8 cellular contexts compared by ENCODE assay signal in the genomic region with DNA sequence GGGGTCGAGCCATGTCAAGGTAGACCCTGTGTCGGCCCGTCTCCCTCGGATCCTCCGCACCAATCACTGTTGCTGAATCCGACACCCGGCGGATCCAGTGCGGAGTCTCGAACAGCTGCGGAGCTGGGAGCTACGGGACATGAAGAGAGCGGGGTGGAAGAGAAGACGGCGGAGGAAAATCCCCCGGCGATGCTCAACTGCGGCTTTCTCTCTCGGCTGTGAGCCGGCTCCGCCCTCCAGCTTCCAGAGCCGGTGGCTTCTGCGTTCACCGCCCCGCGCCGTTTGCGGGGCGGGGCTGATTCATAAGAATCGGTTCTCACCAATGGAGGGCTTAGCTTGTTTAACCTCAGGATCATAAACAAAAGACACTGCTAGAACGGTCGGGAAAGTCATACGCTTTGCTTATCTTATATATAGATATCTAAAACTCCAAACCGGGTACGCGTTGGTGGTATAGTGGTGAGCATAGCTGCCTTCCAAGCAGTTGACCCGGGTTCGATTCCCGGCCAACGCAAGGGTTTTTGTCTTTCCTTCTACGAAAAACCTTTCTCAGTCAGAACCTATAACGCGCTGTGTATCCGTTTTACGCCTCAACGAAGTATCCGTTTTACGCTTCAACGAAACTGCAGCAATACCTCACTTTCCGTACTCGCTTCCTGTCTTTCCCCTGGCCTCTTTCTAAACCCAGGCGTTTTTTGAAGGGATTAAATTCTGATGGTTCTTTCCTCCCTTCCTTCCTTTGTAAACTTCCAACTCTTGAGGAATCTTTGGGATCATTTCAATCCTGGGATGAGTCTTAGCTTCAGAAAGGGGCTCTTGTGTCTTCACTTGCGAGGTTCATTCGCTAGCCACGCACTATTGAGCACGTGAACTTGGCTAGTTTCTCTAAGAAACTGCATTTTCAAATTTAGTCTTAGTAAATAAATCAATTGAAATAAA. TPM values are rescaled to one million over a fixed set of nuclear protein-coding genes. Genes with fewer than 3 reads are reported as not detected.
DNase-seq lines count a peak whose midpoint lies in the region; ATAC-seq, FAIRE-seq and TF ChIP-seq lines count a peak whose summit lies in the region.
"Not testable (repeated sequence)": the region's sequence is repeated elsewhere in the genome, so short reads cannot be mapped to it uniquely, and the experiment has no call there.

No MANE protein-coding gene starts in this region.

- H3K27me3 ChIP-seq in naive thymus-derived CD4-positive, alpha-beta T cell (ENCODE audit: control insufficient read depth in 2 of 2, insufficient read depth in 2 of 2, low read length in 2 of 2), result not testable (repeated sequence)

- not testable (repeated sequence) for TF ChIP-seq POLR2A in H54 (IDR thresholded peaks at IDR 0.05; ENCODE audit: low read depth, low read length)

- H3K9me3 Mint-ChIP-seq in activated T-helper 2 cell treated with anti-CD3 and anti-CD28 coated beads, Interferon-gamma antibody, Interleukin-2, Interleukin-4, amounts not matched to agents 10 μg/mL and 5 μg/mL and 100 μg/mL, durations not matched to agents 14 hours and 24 hours and 36 hours, result not testable (repeated sequence)
- peaks cover 0 to 15% (median 0%) of the 10 kb centered on the region in 11 donors for H3K9me3 Mint-ChIP-seq in naive thymus-derived CD4-positive, alpha-beta T cell

- H3K27me3 Mint-ChIP-seq in activated T-helper 2 cell treated with anti-CD3 and anti-CD28 coated beads, Interferon-gamma antibody, Interleukin-2, Interleukin-4, amounts not matched to agents 10 μg/mL and 5 μg/mL and 100 μg/mL, durations not matched to agents 14 hours and 24 hours and 36 hours (ENCODE audit: low read depth), result peaks cover 15% of the 10 kb centered on the region
- H3K27me3 Mint-ChIP-seq in naive thymus-derived CD4-positive, alpha-beta T cell, result peaks cover 0 to 39% (median 0%) of the 10 kb centered on the region in 5 donors

- H3K27ac ChIP-seq in RWPE1, result peak overlapping the region; percentile 85
- H3K27ac ChIP-seq in naive thymus-derived CD4-positive, alpha-beta T cell (ENCODE audit: low read depth, low read length), result peak overlapping the region; percentile 79

- H3K27ac Mint-ChIP-seq in activated T-helper 2 cell treated with anti-CD3 and anti-CD28 coated beads, Interferon-gamma antibody, Interleukin-2, Interleukin-4, amounts not matched to agents 10 μg/mL and 5 μg/mL and 100 μg/mL, durations not matched to agents 14 hours and 24 hours and 36 hours, result peak overlapping the region; percentile 95
- peak overlapping the region; percentile 95 to 100 (median 98) for H3K27ac Mint-ChIP-seq in naive thymus-derived CD4-positive, alpha-beta T cell

- TF ChIP-seq CTCF in LNCaP clone FGC (IDR thresholded peaks at IDR 0.05; ENCODE audit: control insufficient read depth, extremely low read depth, insufficient read depth); RWPE1 (conservative IDR thresholded peaks at IDR 0.05; ENCODE audit: low read depth); fibroblast of mammary gland (conservative IDR thresholded peaks at IDR 0.05; ENCODE audit: control insufficient read depth, insufficient read depth, low read depth, low read length): not testable (repeated sequence)

- H3K4me3 ChIP-seq in LNCaP clone FGC (ENCODE audit: low read depth, low read length), result peak overlapping the region; percentile 70
- peak overlapping the region; percentile 69 for H3K4me3 ChIP-seq in fibroblast of mammary gland (ENCODE audit: control insufficient read depth, low read depth, low read length)
- peak overlapping the region; percentile 78 for H3K4me3 ChIP-seq in naive thymus-derived CD4-positive, alpha-beta T cell (ENCODE audit: low read length)

- H3K36me3 ChIP-seq in naive thymus-derived CD4-positive, alpha-beta T cell (ENCODE audit: control insufficient read depth in 2 of 3, insufficient read depth in 3 of 3, low read length in 3 of 3), result not testable (repeated sequence)

- POLR2A ChIA-PET in RWPE1 (lab: Yijun Ruan, JAX; ENCODE audit: low non-redundant PET), result not testable (repeated sequence)
- POLR2A ChIA-PET in naive thymus-derived CD4-positive, alpha-beta T cell (lab: Charles Lee), result interaction anchor here (0.6 to 1.3 kb wide), 7 partner anchors 9 to 387 kb away, joined by 3 to 12 read pairs (median 4); a partner anchor contains a TSS

- H3K4me1 ChIP-seq in naive thymus-derived CD4-positive, alpha-beta T cell (ENCODE audit: control insufficient read depth in 2 of 2, insufficient read depth in 2 of 2, low read length in 2 of 2), result peaks cover 10 to 11% of the 10 kb centered on the region in 2 donors

- CTCF ChIA-PET in RWPE1 (lab: Yijun Ruan, JAX), result interaction anchor here (0.6 to 1.2 kb wide), 2 partner anchors 22 to 208 kb away, joined by 3 read pairs; no protein-coding TSS in a partner anchor
- CTCF ChIA-PET in naive thymus-derived CD4-positive, alpha-beta T cell (lab: Charles Lee), result not testable (repeated sequence)

- not testable (repeated sequence) for H3K9me3 ChIP-seq in naive thymus-derived CD4-positive, alpha-beta T cell (ENCODE audit: control insufficient read depth in 2 of 3, low read length in 3 of 3)

- intact Hi-C loops in activated T-helper 2 cell treated with anti-CD3 and anti-CD28 coated beads, Interferon-gamma antibody, Interleukin-2, Interleukin-4, amounts not matched to agents 10 μg/mL and 5 μg/mL and 100 μg/mL, durations not matched to agents 14 hours and 24 hours and 36 hours (cut with micrococcal nuclease), result loop anchor here (1.0 to 5.0 kb wide), 3 partner anchors 8 to 81 kb away; no protein-coding TSS in a partner anchor
- intact Hi-C loops in naive thymus-derived CD4-positive, alpha-beta T cell (cut with micrococcal nuclease), result loop anchor here (1.0 to 2.0 kb wide), 8 partner anchors 8 to 218 kb away; a partner anchor contains a TSS

- not testable (repeated sequence) for H3K36me3 Mint-ChIP-seq in activated T-helper 2 cell treated with anti-CD3 and anti-CD28 coated beads, Interferon-gamma antibody, Interleukin-2, Interleukin-4, amounts not matched to agents 10 μg/mL and 5 μg/mL and 100 μg/mL, durations not matched to agents 14 hours and 24 hours and 36 hours (ENCODE audit: low read depth)
- H3K36me3 Mint-ChIP-seq in naive thymus-derived CD4-positive, alpha-beta T cell, result peaks cover 0 to 11% (median 0%) of the 10 kb centered on the region in 5 donors

- peak; percentile 83 for FAIRE-seq in H54 (lab: Jason Lieb, UNC)

- peak overlapping the region; percentile 91 for H3K4me3 Mint-ChIP-seq in activated T-helper 2 cell treated with anti-CD3 and anti-CD28 coated beads, Interferon-gamma antibody, Interleukin-2, Interleukin-4, amounts not matched to agents 10 μg/mL and 5 μg/mL and 100 μg/mL, durations not matched to agents 14 hours and 24 hours and 36 hours (ENCODE audit: low read depth)
- H3K4me3 Mint-ChIP-seq in naive thymus-derived CD4-positive, alpha-beta T cell, result peak overlapping the region; percentile 87 to 98 (median 95)

- peak; percentile 49 for DNase-seq in DMS79 (lab: John Stamatoyannopoulos, UW)
- DNase-seq in H54 (ENCODE audit: insufficient read length, low spot score), result peak; percentile 49
- peak; percentile 83 for DNase-seq in LNCaP clone FGC (ENCODE audit: low read depth)
- peak; percentile 90 for DNase-seq in RWPE1 (ENCODE audit: low spot score)
- DNase-seq in activated T-helper 2 cell treated with anti-CD3 and anti-CD28 coated beads, Interferon-gamma antibody, Interleukin-2, Interleukin-4, amounts not matched to agents 10 μg/mL and 5 μg/mL and 100 μg/mL, durations not matched to agents 14 hours and 24 hours and 36 hours (ENCODE audit: low spot score), result peak; percentile 89
- peak; percentile 94 for DNase-seq in fibroblast of mammary gland (ENCODE audit: low read depth)
- DNase-seq in naive thymus-derived CD4-positive, alpha-beta T cell, result peak; percentile 65 to 97 (median 94)
- peak; percentile 72 to 97 for DNase-seq in stimulated activated CD8-positive, alpha-beta memory T cell treated with anti-CD3 and anti-CD28 coated beads, Interleukin-7, amount 100 ng/mL, for 48 hours (ENCODE audit: extremely low read depth in 1 of 2, low read depth in 1 of 2)

- peak; percentile 90 for ATAC-seq in naive thymus-derived CD4-positive, alpha-beta T cell

- H3K4me1 Mint-ChIP-seq in activated T-helper 2 cell treated with anti-CD3 and anti-CD28 coated beads, Interferon-gamma antibody, Interleukin-2, Interleukin-4, amounts not matched to agents 10 μg/mL and 5 μg/mL and 100 μg/mL, durations not matched to agents 14 hours and 24 hours and 36 hours (ENCODE audit: low read depth), result peaks cover 19% of the 10 kb centered on the region
- peaks cover 0 to 30% (median 19%) of the 10 kb centered on the region in 7 donors for H3K4me1 Mint-ChIP-seq in naive thymus-derived CD4-positive, alpha-beta T cell

RNA-seq across cellular contexts. Expression of a gene that starts 6.6 kb away (rescaled TPM):
- 4.4 and 4.9 TPM in 2 replicates for total RNA-seq in activated T-helper 2 cell treated with anti-CD3 and anti-CD28 coated beads, Interferon-gamma antibody, Interleukin-2, Interleukin-4, amounts not matched to agents 10 μg/mL and 5 μg/mL and 100 μg/mL, durations not matched to agents 14 hours and 24 hours and 36 hours
- 1 to 10 TPM in 1 of 5 experiments, under 1 TPM in 4; 0.32 to 3.5 (median 0.89) TPM for total RNA-seq in naive thymus-derived CD4-positive, alpha-beta T cell
- not detected for polyA plus RNA-seq in naive thymus-derived CD4-positive, alpha-beta T cell

RNA-seq across cellular contexts. Expression of a gene that starts 18.7 kb away (rescaled TPM):
- not detected in 2 replicates for total RNA-seq in activated T-helper 2 cell treated with anti-CD3 and anti-CD28 coated beads, Interferon-gamma antibody, Interleukin-2, Interleukin-4, amounts not matched to agents 10 μg/mL and 5 μg/mL and 100 μg/mL, durations not matched to agents 14 hours and 24 hours and 36 hours
- total RNA-seq in naive thymus-derived CD4-positive, alpha-beta T cell, result 100 to 1,000 TPM in 1 of 5 experiments, 10 to 100 TPM in 1, 1 to 10 TPM in 2, not detected in 1; 1.5 to 190 (median 9.3) TPM
- polyA plus RNA-seq in naive thymus-derived CD4-positive, alpha-beta T cell, result under 1 TPM; 0.58 to 0.83 TPM

RNA-seq across cellular contexts. Expression of a gene that starts 25.7 kb away (rescaled TPM):
- 0.50 and 0.60 TPM in 2 replicates for total RNA-seq in activated T-helper 2 cell treated with anti-CD3 and anti-CD28 coated beads, Interferon-gamma antibody, Interleukin-2, Interleukin-4, amounts not matched to agents 10 μg/mL and 5 μg/mL and 100 μg/mL, durations not matched to agents 14 hours and 24 hours and 36 hours
- total RNA-seq in naive thymus-derived CD4-positive, alpha-beta T cell, result 10 to 100 TPM in 1 of 5 experiments, 1 to 10 TPM in 3, not detected in 1; 2.7 to 91.5 (median 6.4) TPM
- under 1 TPM; 0.17 to 0.21 TPM for polyA plus RNA-seq in naive thymus-derived CD4-positive, alpha-beta T cell

Comparison
In these comparisons a context has a peak if more than half of its experiments do, and no peak if none do; other contexts are left out.
1. Peak in every context shown above with its lines: DNase-seq, ATAC-seq, H3K4me3 ChIP-seq and H3K27ac ChIP-seq.